Comparison of ENCODE assay signal across 16 cellular contexts in the genomic region with DNA sequence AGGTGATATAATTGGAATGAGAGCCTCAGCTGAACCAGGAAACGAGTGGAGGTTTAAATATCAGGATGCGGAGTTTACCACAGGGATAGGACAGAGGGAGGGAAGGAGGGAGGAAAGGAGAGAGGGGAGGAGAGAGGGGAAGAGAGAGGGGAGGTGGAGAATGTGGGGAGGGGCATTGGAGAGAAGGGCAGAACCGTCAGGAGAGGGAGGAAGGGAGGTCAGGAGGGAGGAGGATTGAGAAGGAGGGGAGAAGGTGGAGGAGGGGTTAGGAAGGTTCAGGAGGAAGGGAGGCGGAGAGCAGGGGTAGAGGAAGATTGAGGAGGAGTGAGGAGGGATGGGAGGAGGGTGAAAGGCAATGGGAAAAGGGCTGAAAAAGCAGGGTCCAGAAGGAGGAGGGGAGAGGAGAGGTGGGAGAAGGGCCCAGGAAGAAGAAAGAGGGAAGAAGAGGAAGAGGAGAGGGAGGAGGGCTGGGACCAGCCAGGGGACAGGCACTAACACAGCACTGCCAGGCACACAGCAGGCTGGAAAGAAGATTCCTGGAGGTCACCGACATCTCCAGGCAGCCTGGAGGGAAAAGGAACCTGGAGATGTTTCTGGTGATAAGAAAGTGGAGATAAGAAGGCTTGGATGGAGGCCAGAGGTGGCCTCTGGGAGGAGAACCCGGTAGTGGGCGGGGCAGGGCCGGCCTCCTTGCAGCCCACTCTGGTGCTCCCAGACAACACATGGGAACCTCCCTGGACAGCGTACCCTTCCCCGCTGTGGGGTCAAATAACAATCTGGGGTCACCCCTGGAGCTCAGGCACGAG.
DNase-seq lines count a peak whose midpoint lies in the region; ATAC-seq and TF ChIP-seq lines count a peak whose summit lies in the region.
"Had no signal": no experiment of that assay in that cellular context is flagged by ENCODE, and none has a peak within 500 bp of the region (broad histone marks: within the 10 kb centered on the region; RNA-seq: fewer than 3 reads in every experiment).

No MANE protein-coding gene starts in this region.

- H3K4me2 ChIP-seq in PC-9 (peak overlapping the region; percentile 37; the same call in 1 of the 2 replicates), hepatocyte (no peak overlapping the region)

- CTCF ChIA-PET in PC-9 (lab: Charles Lee) = no interaction called here

- no peaks in the 10 kb centered on the region for H3K9me2 ChIP-seq in PC-9 (ENCODE audit: insufficient read depth)
- H3K9me2 ChIP-seq in hepatocyte (replicated peaks; ENCODE audit: insufficient read depth) = no peaks in the 10 kb centered on the region

- TF ChIP-seq POLR2A in transverse colon (IDR thresholded peaks at IDR 0.05) (no peak), GM18505 (IDR thresholded peaks at IDR 0.05; ENCODE audit: borderline replicate concordance, extremely low read depth, insufficient read depth, insufficient read length) (no peak)

- intact Hi-C loops in PC-9 (cut with micrococcal nuclease; ENCODE audit: unreplicated experiment) (no loop called here), transverse colon (cut with DNase I; ENCODE audit: low total_unique reads) (no loop called here)

- in situ Hi-C loops in transverse colon (cut with MboI; ENCODE audit: low pct_ligation_motif_present in 1 of 4, low pct_unique_long_range_greater_than_20kb in 1 of 4, low sequenced_read_pairs in 3 of 4) = no loop called here

- H3K36me3 ChIP-seq in PC-9 (ENCODE audit: low read depth) (no peaks in the 10 kb centered on the region), transverse colon (no peaks in the 10 kb centered on the region), hepatocyte (replicated peaks; ENCODE audit: insufficient read depth, low read depth) (no peaks in the 10 kb centered on the region)
- H3K36me3 ChIP-seq: prostate gland had no signal

- H3K27ac ChIP-seq in PC-9 = no peak overlapping the region
- H3K27ac ChIP-seq in transverse colon = peak overlapping the region; percentile 30 to 66 (median 50)
- H3K27ac ChIP-seq in hepatocyte = no peak overlapping the region
- H3K27ac ChIP-seq: prostate gland, RWPE1 had no signal

- H3K27me3 ChIP-seq in PC-9 (ENCODE audit: insufficient read depth, low read depth) = peaks cover 33% of the 10 kb centered on the region
- H3K27me3 ChIP-seq in transverse colon = no peaks in the 10 kb centered on the region
- H3K27me3 ChIP-seq in hepatocyte = no peaks in the 10 kb centered on the region

- no peak for TF ChIP-seq EP300 in transverse colon (IDR thresholded peaks at IDR 0.05; ENCODE audit: low read depth)

- DNase-seq in NCI-H510A treated with DMSO at 0.1 percent for 48 hours (lab: John Stamatoyannopoulos, UW) = peak; percentile 41
- no peak for DNase-seq in NCI-H510A (lab: John Stamatoyannopoulos, UW)
- no peak for DNase-seq in PC-9
- peak; percentile 82 for DNase-seq in left kidney (ENCODE audit: low read depth, low spot score)
- DNase-seq in transverse colon = peak; percentile 34
- no peak for DNase-seq in activated effector memory CD4-positive, alpha-beta T cell treated with anti-CD3 and anti-CD28 coated beads, Interleukin-2, amount 50 U/mL, for 16 hours
- no peak for DNase-seq in hepatocyte (ENCODE audit: low spot score)
- DNase-seq: dermis blood vessel endothelial cell; head of caudate nucleus; Karpas-422; NCI-H1694; stimulated activated naive CD8-positive, alpha-beta T cell treated with anti-CD3 and anti-CD28 coated beads, Interleukin-15, Interleukin-2, amounts not matched to agents 100 U/mL and 50 U/mL, for 24 hours; T-cell had no signal

- no peak for ATAC-seq in GM18505 (IDR thresholded peaks at IDR 0.05; ENCODE audit: unreplicated experiment)
- ATAC-seq: stimulated activated naive CD8-positive, alpha-beta T cell treated with anti-CD3 and anti-CD28 coated beads, Interleukin-15, Interleukin-2, amounts not matched to agents 100 U/mL and 50 U/mL, for 24 hours; T-cell had no signal

- H3F3A ChIP-seq in PC-9 (ENCODE audit: insufficient read depth, low read depth) = no peaks in the 10 kb centered on the region

- H3K9me3 ChIP-seq in PC-9 (ENCODE audit: insufficient read depth, low read depth) = no peaks in the 10 kb centered on the region
- no peaks in the 10 kb centered on the region for H3K9me3 ChIP-seq in transverse colon
- H3K9me3 ChIP-seq in hepatocyte (ENCODE audit: low read depth) = no peaks in the 10 kb centered on the region
- H3K9me3 ChIP-seq: prostate gland had no signal

- H2AFZ ChIP-seq in PC-9 = no peak overlapping the region
- H2AFZ ChIP-seq in hepatocyte = no peak overlapping the region

- BruUV-seq in PC-9 (replicated peaks; lab: Mats Ljungman, UMichigan) = no TSS peak

- POLR2A ChIA-PET in PC-9 (lab: Charles Lee; ENCODE audit: unreplicated experiment) = no interaction called here

- H3K79me2 ChIP-seq in PC-9 (ENCODE audit: low read depth) = no peaks in the 10 kb centered on the region
- H3K79me2 ChIP-seq in hepatocyte = no peaks in the 10 kb centered on the region

- H3K4me3 ChIP-seq in PC-9 (no peak overlapping the region), transverse colon (no peak overlapping the region), hepatocyte (no peak overlapping the region)
- H3K4me3 ChIP-seq: prostate gland had no signal

- H4K20me1 ChIP-seq in PC-9 (ENCODE audit: insufficient read depth) (no peaks in the 10 kb centered on the region), hepatocyte (ENCODE audit: insufficient read depth, poor library complexity, severe bottlenecking) (no peaks in the 10 kb centered on the region)

- TF ChIP-seq CTCF in PC-9 (conservative IDR thresholded peaks at IDR 0.05) = no peak
- no peak for TF ChIP-seq CTCF in transverse colon (IDR thresholded peaks at IDR 0.05)
- TF ChIP-seq CTCF in hepatocyte (IDR thresholded peaks at IDR 0.05; ENCODE audit: poor library complexity) = no peak

- peaks cover 17% of the 10 kb centered on the region for H3K4me1 ChIP-seq in PC-9 (replicated peaks; ENCODE audit: insufficient read depth)
- peaks cover 0 to 37% (median 10%) of the 10 kb centered on the region in 4 donors for H3K4me1 ChIP-seq in transverse colon
- no peaks in the 10 kb centered on the region for H3K4me1 ChIP-seq in hepatocyte (ENCODE audit: insufficient read depth)
- H3K4me1 ChIP-seq: prostate gland had no signal

- WGBS in transverse colon (ENCODE audit: low coverage in 1 of 2), 2 donors = 41 to 45% methylated on average over 10 to 11 of the region's 11 CpGs
- WGBS in hepatocyte (ENCODE audit: low lambda C conversion rate, missing lambda C conversion rate) = 40% methylated on average over 9 of the region's 11 CpGs

Comparison
In these comparisons a context has a peak if more than half of its experiments do, and no peak if none do; other contexts are left out.
1. DNase-seq: peak in NCI-H510A treated with DMSO at 0.1 percent for 48 hours (single experiment), left kidney (single experiment) and transverse colon (single experiment); none in NCI-H510A (single experiment), PC-9 (0 of 2), activated effector memory CD4-positive, alpha-beta T cell treated with anti-CD3 and anti-CD28 coated beads, Interleukin-2, amount 50 U/mL, for 16 hours (single experiment) and hepatocyte (single experiment).
2. H3K27ac ChIP-seq: peak in transverse colon (4 of 4); none in PC-9 (single experiment) and hepatocyte (single experiment).